20 cellular contexts compared by ENCODE assay signal in genomic region chr5:9198399-9198798, GRCh38.
DNase-seq lines count a peak whose midpoint lies in the region; ATAC-seq, FAIRE-seq and TF ChIP-seq lines count a peak whose summit lies in the region.
"Had no signal": no experiment of that assay in that cellular context is flagged by ENCODE, and none has a peak within 500 bp of the region (broad histone marks: within the 10 kb centered on the region; RNA-seq: fewer than 3 reads in every experiment).

No MANE protein-coding gene starts in this region.

- H3K27me3 Mint-ChIP-seq in effector memory CD8-positive, alpha-beta T cell: no peaks in the 10 kb centered on the region
- H3K27me3 Mint-ChIP-seq: activated CD8-positive, alpha-beta T cell treated with anti-CD3 and anti-CD28 coated beads for 36 hours; activated naive CD8-positive, alpha-beta T cell treated with anti-CD3 and anti-CD28 coated beads, Interleukin-2, amount 10 ng/mL, durations not matched to agents 7 days and 5 days had no signal

- H3K27me3 ChIP-seq in DOHH2 (ENCODE audit: control insufficient read depth, low read length): no peaks in the 10 kb centered on the region
- H3K27me3 ChIP-seq in bronchial epithelial cell (ENCODE audit: control insufficient read depth, insufficient read depth, low read length): no peaks in the 10 kb centered on the region
- no peaks in the 10 kb centered on the region for H3K27me3 ChIP-seq in liver (ENCODE audit: control insufficient read depth in 4 of 4, insufficient read depth in 4 of 4, low read length in 3 of 4)

- H3K4me2 ChIP-seq in DOHH2 (ENCODE audit: low read length): peak overlapping the region; percentile 65

- TF ChIP-seq RAD21 in liver (IDR thresholded peaks at IDR 0.05): no peak

- no peaks in the 10 kb centered on the region for H3K9me3 ChIP-seq in DOHH2 (ENCODE audit: control insufficient read depth, insufficient read depth, low read length)
- no peaks in the 10 kb centered on the region for H3K9me3 ChIP-seq in liver (ENCODE audit: control insufficient read depth in 4 of 4, low read length in 3 of 4)

- H3K36me3 ChIP-seq in DOHH2 (ENCODE audit: control insufficient read depth, low read length) (no peaks in the 10 kb centered on the region), bronchial epithelial cell (ENCODE audit: control insufficient read depth, insufficient read depth, low read length) (no peaks in the 10 kb centered on the region), liver (ENCODE audit: control insufficient read depth in 4 of 4, insufficient read depth in 3 of 4, low read depth in 1 of 4, low read length in 3 of 4) (peaks cover 0 to 15% (median 5%) of the 10 kb centered on the region in 4 donors)

- no peaks in the 10 kb centered on the region for H4K20me1 ChIP-seq in DOHH2 (ENCODE audit: control insufficient read depth, insufficient read depth, low read depth, low read length)

- 0 out of 2 replicates have a peak overlapping the region, but pooled peaks have one; percentile 27 for H3K27ac ChIP-seq in DOHH2 (ENCODE audit: low read depth, low read length)
- H3K27ac ChIP-seq in liver (ENCODE audit: low read depth in 1 of 2, low read length in 2 of 2): no peak overlapping the region
- H3K27ac ChIP-seq: RWPE1 had no signal

- H3K4me3 ChIP-seq in DOHH2 (ENCODE audit: low read length): peak overlapping the region; percentile 45
- no peak overlapping the region for H3K4me3 ChIP-seq in bronchial epithelial cell (ENCODE audit: low read depth, low read length)
- no peak overlapping the region for H3K4me3 ChIP-seq in liver (ENCODE audit: low read depth in 1 of 3, low read length in 3 of 3)

- H3K27ac Mint-ChIP-seq in effector memory CD8-positive, alpha-beta T cell: no peak overlapping the region
- H3K27ac Mint-ChIP-seq: activated CD8-positive, alpha-beta T cell treated with anti-CD3 and anti-CD28 coated beads for 36 hours; activated naive CD8-positive, alpha-beta T cell treated with anti-CD3 and anti-CD28 coated beads, Interleukin-2, amount 10 ng/mL, durations not matched to agents 7 days and 5 days; activated T-cell treated with anti-CD3 and anti-CD28 coated beads, Interleukin-2, amount 50 U/mL, for 72 hours; IgD-negative memory B cell; memory B cell had no signal

- H3F3A ChIP-seq in DOHH2 (ENCODE audit: control insufficient read depth, insufficient read depth): no peaks in the 10 kb centered on the region

- H3K9me3 Mint-ChIP-seq in effector memory CD8-positive, alpha-beta T cell: peaks cover 6 to 11% of the 10 kb centered on the region in 2 donors
- H3K9me3 Mint-ChIP-seq: activated naive CD8-positive, alpha-beta T cell treated with anti-CD3 and anti-CD28 coated beads, Interleukin-2, amount 10 ng/mL, durations not matched to agents 7 days and 5 days had no signal

- TF ChIP-seq CTCF in DOHH2 (IDR thresholded peaks at IDR 0.05; ENCODE audit: low read depth, low read length, poor library complexity, severe bottlenecking) (no peak), bronchial epithelial cell (IDR thresholded peaks at IDR 0.05; ENCODE audit: insufficient read depth, low read length, severe bottlenecking) (no peak), liver (IDR thresholded peaks at IDR 0.05; ENCODE audit: low read depth, low read length, missing input control) (no peak)

- H3K9ac ChIP-seq in liver (ENCODE audit: low read depth in 1 of 2, low read length in 2 of 2): no peak overlapping the region

- DNase-seq in LHCN-M2 (ENCODE audit: low read depth): peak; percentile 35
- DNase-seq in bronchial epithelial cell (ENCODE audit: low read depth): peak; percentile 17
- DNase-seq in NCI-H524 treated with DMSO at 0.1 percent for 48 hours (lab: John Stamatoyannopoulos, UW): no peak
- no peak for DNase-seq in effector memory CD8-positive, alpha-beta T cell
- DNase-seq: activated CD8-positive, alpha-beta T cell treated with anti-CD3 and anti-CD28 coated beads for 36 hours; activated naive CD8-positive, alpha-beta T cell treated with anti-CD3 and anti-CD28 coated beads, Interleukin-2, amount 10 ng/mL, durations not matched to agents 7 days and 5 days; activated T-cell treated with anti-CD3 and anti-CD28 coated beads, Interleukin-2, amount 50 U/mL, for 72 hours; GDM1; NCI-H82; retina; substantia nigra; SW 1271 had no signal

- no peaks in the 10 kb centered on the region for H3K36me3 Mint-ChIP-seq in effector memory CD8-positive, alpha-beta T cell (ENCODE audit: insufficient read depth)
- H3K36me3 Mint-ChIP-seq: activated naive CD8-positive, alpha-beta T cell treated with anti-CD3 and anti-CD28 coated beads, Interleukin-2, amount 10 ng/mL, durations not matched to agents 7 days and 5 days; IgD-negative memory B cell; memory B cell had no signal

- no peak for FAIRE-seq in bronchial epithelial cell (lab: Jason Lieb, UNC)
- FAIRE-seq: islet of Langerhans had no signal

- H3K4me1 Mint-ChIP-seq in effector memory CD8-positive, alpha-beta T cell (ENCODE audit: low read depth in 2 of 2): no peaks in the 10 kb centered on the region
- H3K4me1 Mint-ChIP-seq: activated naive CD8-positive, alpha-beta T cell treated with anti-CD3 and anti-CD28 coated beads, Interleukin-2, amount 10 ng/mL, durations not matched to agents 7 days and 5 days had no signal

- H3K79me2 ChIP-seq in DOHH2 (ENCODE audit: control insufficient read depth, low read length): no peaks in the 10 kb centered on the region

- 94% methylated on average over 3 of the region's 3 CpGs for WGBS in liver

- no peaks in the 10 kb centered on the region for H3K9me2 ChIP-seq in DOHH2 (replicated peaks; ENCODE audit: control insufficient read depth, low read length)

- H3K4me1 ChIP-seq in DOHH2 (ENCODE audit: control insufficient read depth, low read length) (peaks cover 28% of the 10 kb centered on the region), liver (ENCODE audit: control insufficient read depth in 4 of 4, insufficient read depth in 4 of 4, low read length in 3 of 4) (no peaks in the 10 kb centered on the region)

- no peak overlapping the region for H3K4me3 Mint-ChIP-seq in effector memory CD8-positive, alpha-beta T cell
- H3K4me3 Mint-ChIP-seq: activated CD8-positive, alpha-beta T cell treated with anti-CD3 and anti-CD28 coated beads for 36 hours; activated naive CD8-positive, alpha-beta T cell treated with anti-CD3 and anti-CD28 coated beads, Interleukin-2, amount 10 ng/mL, durations not matched to agents 7 days and 5 days; activated T-cell treated with anti-CD3 and anti-CD28 coated beads, Interleukin-2, amount 50 U/mL, for 72 hours; IgD-negative memory B cell; memory B cell had no signal

- ATAC-seq in GM19023 (IDR thresholded peaks at IDR 0.05; ENCODE audit: unreplicated experiment) (no peak), GM21717 (IDR thresholded peaks at IDR 0.05; ENCODE audit: unreplicated experiment) (no peak)
- no peak for ATAC-seq in effector memory CD8-positive, alpha-beta T cell (replicated peaks)
- ATAC-seq: activated CD8-positive, alpha-beta T cell treated with anti-CD3 and anti-CD28 coated beads for 36 hours; activated T-cell treated with anti-CD3 and anti-CD28 coated beads, Interleukin-2, amount 50 U/mL, for 72 hours had no signal

TF ChIP-seq in liver, 16 proteins besides CTCF, POLR2A, EP300 and RAD21:
- no peak for TF ChIP-seq MAX (IDR thresholded peaks at IDR 0.05)
- TF ChIP-seq REST (IDR thresholded peaks at IDR 0.05): peak; percentile 33
TF ChIP-seq in liver: peak in this region for 1.

Comparison
In these comparisons a context has a peak if more than half of its experiments do, and no peak if none do; other contexts are left out.
1. DNase-seq: peak in LHCN-M2 (single experiment) and bronchial epithelial cell (single experiment); none in NCI-H524 treated with DMSO at 0.1 percent for 48 hours (single experiment) and effector memory CD8-positive, alpha-beta T cell (0 of 3).